ENCODE assay signal across 1 cellular context in the genomic region with DNA sequence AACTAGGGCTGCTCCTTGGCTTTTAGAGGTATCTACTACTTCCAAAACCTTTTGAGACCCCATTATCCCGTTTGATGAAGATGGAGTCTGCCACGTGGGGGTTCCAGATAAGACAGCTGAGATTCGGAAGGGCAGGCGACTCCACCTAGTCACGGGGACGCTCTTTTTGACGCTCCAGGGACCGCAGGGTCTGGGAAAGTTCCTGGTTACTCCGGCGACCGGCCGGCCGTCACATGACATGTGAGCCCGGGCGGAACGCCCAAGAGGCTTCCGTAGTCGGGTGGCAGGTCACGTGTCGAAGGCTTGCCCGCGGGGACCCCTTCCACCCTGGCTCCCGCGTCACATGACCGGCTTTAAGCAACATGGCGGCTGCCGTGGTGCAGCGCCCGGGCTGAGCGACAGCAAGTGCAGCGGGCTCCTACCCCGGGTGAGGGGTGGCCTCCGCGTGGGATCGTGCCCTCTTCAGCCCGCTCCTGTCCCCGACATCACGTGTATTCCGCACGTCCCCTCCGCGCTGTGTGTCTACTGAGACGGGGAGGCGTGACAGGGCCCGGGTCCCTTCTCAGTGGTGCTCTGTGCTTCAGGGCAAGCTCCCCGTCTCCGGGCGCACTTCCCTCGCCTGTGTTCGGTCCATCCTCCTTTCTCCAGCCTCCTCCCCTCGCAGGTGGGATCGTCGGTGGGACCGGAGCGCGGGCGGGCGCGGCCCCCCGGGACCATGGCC.
TF ChIP-seq lines count a peak whose summit lies in the region.

A gene with protein sequence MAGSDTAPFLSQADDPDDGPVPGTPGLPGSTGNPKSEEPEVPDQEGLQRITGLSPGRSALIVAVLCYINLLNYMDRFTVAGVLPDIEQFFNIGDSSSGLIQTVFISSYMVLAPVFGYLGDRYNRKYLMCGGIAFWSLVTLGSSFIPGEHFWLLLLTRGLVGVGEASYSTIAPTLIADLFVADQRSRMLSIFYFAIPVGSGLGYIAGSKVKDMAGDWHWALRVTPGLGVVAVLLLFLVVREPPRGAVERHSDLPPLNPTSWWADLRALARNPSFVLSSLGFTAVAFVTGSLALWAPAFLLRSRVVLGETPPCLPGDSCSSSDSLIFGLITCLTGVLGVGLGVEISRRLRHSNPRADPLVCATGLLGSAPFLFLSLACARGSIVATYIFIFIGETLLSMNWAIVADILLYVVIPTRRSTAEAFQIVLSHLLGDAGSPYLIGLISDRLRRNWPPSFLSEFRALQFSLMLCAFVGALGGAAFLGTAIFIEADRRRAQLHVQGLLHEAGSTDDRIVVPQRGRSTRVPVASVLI (plus strand): TSS at position 342 of the 721 bp plus-strand sequence. CDS start 374 bp downstream, at position 716.

TF ChIP-seq in A549, 52 proteins besides CTCF, POLR2A, EP300 and RAD21 (continued from another document):
- TF ChIP-seq, protein P1, sequence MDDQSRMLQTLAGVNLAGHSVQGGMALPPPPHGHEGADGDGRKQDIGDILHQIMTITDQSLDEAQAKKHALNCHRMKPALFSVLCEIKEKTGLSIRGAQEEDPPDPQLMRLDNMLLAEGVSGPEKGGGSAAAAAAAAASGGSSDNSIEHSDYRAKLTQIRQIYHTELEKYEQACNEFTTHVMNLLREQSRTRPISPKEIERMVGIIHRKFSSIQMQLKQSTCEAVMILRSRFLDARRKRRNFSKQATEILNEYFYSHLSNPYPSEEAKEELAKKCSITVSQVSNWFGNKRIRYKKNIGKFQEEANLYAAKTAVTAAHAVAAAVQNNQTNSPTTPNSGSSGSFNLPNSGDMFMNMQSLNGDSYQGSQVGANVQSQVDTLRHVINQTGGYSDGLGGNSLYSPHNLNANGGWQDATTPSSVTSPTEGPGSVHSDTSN (IDR thresholded peaks at IDR 0.05): peak; percentile 70
- TF ChIP-seq MYC (IDR thresholded peaks at IDR 0.05; ENCODE audit: borderline replicate concordance, low read length) (peak; percentile 83), HOXB13 (CRISPR knock-in tag; IDR thresholded peaks at IDR 0.05; ENCODE audit: low read depth) (no peak), GATA3 (IDR thresholded peaks at IDR 0.05; ENCODE audit: borderline replicate concordance) (peak; percentile 67), FOSL2 (IDR thresholded peaks at IDR 0.05) (no peak), FOSL2 (CRISPR knock-in tag; IDR thresholded peaks at IDR 0.05) (peak; percentile 42; the same call in 1 of the 2 replicates), BHLHE40 (IDR thresholded peaks at IDR 0.05; ENCODE audit: low read depth, low read length) (peak; percentile 70; the same call in 1 of the 2 replicates), SREBF2 (IDR thresholded peaks at IDR 0.05) (no peak), KDM5A (IDR thresholded peaks at IDR 0.05) (peak; percentile 100), RNF2 (IDR thresholded peaks at IDR 0.05; ENCODE audit: borderline replicate concordance, low read depth) (no peak), JUN (IDR thresholded peaks at IDR 0.05) (peak; percentile 78 to 92; a peak in 4 of 5 replicates), EHMT2 (IDR thresholded peaks at IDR 0.05; ENCODE audit: low read depth) (no peak), HEYL (CRISPR knock-in tag; IDR thresholded peaks at IDR 0.05) (no peak), NPAS2 (CRISPR knock-in tag; IDR thresholded peaks at IDR 0.05; ENCODE audit: borderline replicate concordance) (peak; percentile 97)
- TF ChIP-seq, protein P2, sequence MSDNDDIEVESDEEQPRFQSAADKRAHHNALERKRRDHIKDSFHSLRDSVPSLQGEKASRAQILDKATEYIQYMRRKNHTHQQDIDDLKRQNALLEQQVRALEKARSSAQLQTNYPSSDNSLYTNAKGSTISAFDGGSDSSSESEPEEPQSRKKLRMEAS (IDR thresholded peaks at IDR 0.05): peak; percentile 95
- TF ChIP-seq, protein P3, sequence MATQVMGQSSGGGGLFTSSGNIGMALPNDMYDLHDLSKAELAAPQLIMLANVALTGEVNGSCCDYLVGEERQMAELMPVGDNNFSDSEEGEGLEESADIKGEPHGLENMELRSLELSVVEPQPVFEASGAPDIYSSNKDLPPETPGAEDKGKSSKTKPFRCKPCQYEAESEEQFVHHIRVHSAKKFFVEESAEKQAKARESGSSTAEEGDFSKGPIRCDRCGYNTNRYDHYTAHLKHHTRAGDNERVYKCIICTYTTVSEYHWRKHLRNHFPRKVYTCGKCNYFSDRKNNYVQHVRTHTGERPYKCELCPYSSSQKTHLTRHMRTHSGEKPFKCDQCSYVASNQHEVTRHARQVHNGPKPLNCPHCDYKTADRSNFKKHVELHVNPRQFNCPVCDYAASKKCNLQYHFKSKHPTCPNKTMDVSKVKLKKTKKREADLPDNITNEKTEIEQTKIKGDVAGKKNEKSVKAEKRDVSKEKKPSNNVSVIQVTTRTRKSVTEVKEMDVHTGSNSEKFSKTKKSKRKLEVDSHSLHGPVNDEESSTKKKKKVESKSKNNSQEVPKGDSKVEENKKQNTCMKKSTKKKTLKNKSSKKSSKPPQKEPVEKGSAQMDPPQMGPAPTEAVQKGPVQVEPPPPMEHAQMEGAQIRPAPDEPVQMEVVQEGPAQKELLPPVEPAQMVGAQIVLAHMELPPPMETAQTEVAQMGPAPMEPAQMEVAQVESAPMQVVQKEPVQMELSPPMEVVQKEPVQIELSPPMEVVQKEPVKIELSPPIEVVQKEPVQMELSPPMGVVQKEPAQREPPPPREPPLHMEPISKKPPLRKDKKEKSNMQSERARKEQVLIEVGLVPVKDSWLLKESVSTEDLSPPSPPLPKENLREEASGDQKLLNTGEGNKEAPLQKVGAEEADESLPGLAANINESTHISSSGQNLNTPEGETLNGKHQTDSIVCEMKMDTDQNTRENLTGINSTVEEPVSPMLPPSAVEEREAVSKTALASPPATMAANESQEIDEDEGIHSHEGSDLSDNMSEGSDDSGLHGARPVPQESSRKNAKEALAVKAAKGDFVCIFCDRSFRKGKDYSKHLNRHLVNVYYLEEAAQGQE (IDR thresholded peaks at IDR 0.05): 0 out of 2 replicates have a peak, but pooled peaks have one; percentile 42
- TF ChIP-seq, protein P4, sequence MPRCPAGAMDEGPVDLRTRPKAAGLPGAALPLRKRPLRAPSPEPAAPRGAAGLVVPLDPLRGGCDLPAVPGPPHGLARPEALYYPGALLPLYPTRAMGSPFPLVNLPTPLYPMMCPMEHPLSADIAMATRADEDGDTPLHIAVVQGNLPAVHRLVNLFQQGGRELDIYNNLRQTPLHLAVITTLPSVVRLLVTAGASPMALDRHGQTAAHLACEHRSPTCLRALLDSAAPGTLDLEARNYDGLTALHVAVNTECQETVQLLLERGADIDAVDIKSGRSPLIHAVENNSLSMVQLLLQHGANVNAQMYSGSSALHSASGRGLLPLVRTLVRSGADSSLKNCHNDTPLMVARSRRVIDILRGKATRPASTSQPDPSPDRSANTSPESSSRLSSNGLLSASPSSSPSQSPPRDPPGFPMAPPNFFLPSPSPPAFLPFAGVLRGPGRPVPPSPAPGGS (IDR thresholded peaks at IDR 0.05): peak; percentile 77; the same call in 2 of the 3 replicates
